ENCODE assay signal across 18 cellular contexts in the genomic region with DNA sequence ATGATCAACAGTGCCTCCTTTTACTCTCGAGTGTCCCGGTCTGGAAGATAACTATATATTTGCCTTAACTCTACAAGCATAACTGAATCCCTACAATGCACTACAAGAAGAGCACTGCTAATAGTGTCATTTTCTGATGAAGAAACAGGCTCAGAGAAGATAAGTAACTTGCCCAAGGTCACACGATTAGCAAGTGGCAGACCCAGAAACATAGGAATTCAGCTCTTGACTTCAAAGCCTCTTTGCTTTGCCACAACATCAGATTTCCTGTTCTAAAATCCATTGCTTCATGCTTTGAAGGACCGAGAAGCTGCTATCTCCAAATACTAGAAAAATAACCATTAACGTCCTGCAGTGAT.
A peak's percentile ranks its signal among the peaks of the same experiment; 100 is the strongest.
DNase-seq lines count a peak whose midpoint lies in the region; ATAC-seq and TF ChIP-seq lines count a peak whose summit lies in the region.
"Had no signal": no experiment of that assay in that cellular context is flagged by ENCODE, and none has a peak within 500 bp of the region (broad histone marks: within the 10 kb centered on the region; RNA-seq: fewer than 3 reads in every experiment).

No MANE protein-coding gene starts in this region.

- no peaks in the 10 kb centered on the region for H3K36me3 ChIP-seq in spleen

- H3K36me3 Mint-ChIP-seq in HFFc6 (ENCODE audit: low read depth), result no peaks in the 10 kb centered on the region
- H3K36me3 Mint-ChIP-seq: activated CD4-positive, alpha-beta memory T cell treated with anti-CD3 and anti-CD28 coated beads for 36 hours; natural killer cell treated with Interleukin-12 subunit alpha and Interleukin-12 subunit beta and Interleukin-15 and Interleukin-18, amount 100 ng/mL, for 72 hours had no signal

- no peak overlapping the region for H3K4me3 ChIP-seq in spleen

- intact Hi-C loops in spleen (cut with DNase I; ENCODE audit: low total_unique reads), result no loop called here

- H3K27ac ChIP-seq in layer of hippocampus (ENCODE audit: low read depth, low read length), result peak overlapping the region; percentile 71
- peak overlapping the region in 5 of 8 donors; percentile 42 to 59 (median 55) for H3K27ac ChIP-seq in spleen

- peaks cover 0 to 13% (median 9%) of the 10 kb centered on the region in 8 donors for H3K9me3 ChIP-seq in spleen

- H3K4me3 Mint-ChIP-seq in HFFc6, result no peak overlapping the region
- H3K4me3 Mint-ChIP-seq: activated CD4-positive, alpha-beta memory T cell treated with anti-CD3 and anti-CD28 coated beads for 36 hours; B cell; natural killer cell treated with Interleukin-12 subunit alpha and Interleukin-12 subunit beta and Interleukin-15 and Interleukin-18, amount 100 ng/mL, for 72 hours had no signal

- TF ChIP-seq POLR2A in spleen (IDR thresholded peaks at IDR 0.05), result no peak

- no peaks in the 10 kb centered on the region; the same call in 1 of the 2 replicates for H3K27me3 Mint-ChIP-seq in HFFc6 (ENCODE audit: insufficient read depth)
- H3K27me3 Mint-ChIP-seq: activated CD4-positive, alpha-beta memory T cell treated with anti-CD3 and anti-CD28 coated beads for 36 hours had no signal

- no peak for DNase-seq in HFFc6
- DNase-seq in amniotic epithelial cell (ENCODE audit: low read depth), result peak; percentile 56
- DNase-seq in spleen, result no peak
- DNase-seq in epidermal melanocyte (ENCODE audit: insufficient read length, low spot score), result no peak
- DNase-seq in activated T-cell treated with anti-CD3 and anti-CD28 coated beads, Interleukin-2, amount 50 U/mL, for 48 hours, result no peak
- DNase-seq in GDM1 (lab: John Stamatoyannopoulos, UW), result no peak
- DNase-seq: activated CD4-positive, alpha-beta memory T cell treated with anti-CD3 and anti-CD28 coated beads for 36 hours; HCEC 1CT; NCI-H1694 treated with DMSO at 0.1 percent for 48 hours; NCI-H69; SHP77; small intestine had no signal

- peak overlapping the region; percentile 90 for H3K27ac Mint-ChIP-seq in HFFc6
- H3K27ac Mint-ChIP-seq: activated CD4-positive, alpha-beta memory T cell treated with anti-CD3 and anti-CD28 coated beads for 36 hours; activated T-helper 2 cell treated with anti-CD3 and anti-CD28 coated beads, Interferon-gamma antibody, Interleukin-2, Interleukin-4, amounts not matched to agents 10 μg/mL and 5 μg/mL and 100 μg/mL, durations not matched to agents 14 hours and 24 hours and 36 hours; B cell; natural killer cell treated with Interleukin-12 subunit alpha and Interleukin-12 subunit beta and Interleukin-15 and Interleukin-18, amount 100 ng/mL, for 72 hours had no signal

- H3K27me3 ChIP-seq in layer of hippocampus (ENCODE audit: control insufficient read depth, insufficient read depth, low read length), result no peaks in the 10 kb centered on the region
- H3K27me3 ChIP-seq in spleen (replicated peaks in 1 of 7), result no peaks in the 10 kb centered on the region

- peaks cover 4 to 54% (median 25%) of the 10 kb centered on the region in 6 donors for H3K4me1 ChIP-seq in spleen

- 60 to 70% (median 68%) methylated on average over 5 of the region's 5 CpGs for WGBS in spleen, 5 donors

- no peak for TF ChIP-seq CTCF in HFFc6 (IDR thresholded peaks at IDR 0.05)
- TF ChIP-seq CTCF in spleen (IDR thresholded peaks at IDR 0.05 in 8 of 11, conservative IDR thresholded peaks at IDR 0.05 in 3 of 11), result no peak

- H3K9me3 Mint-ChIP-seq in HFFc6, result no peaks in the 10 kb centered on the region
- H3K9me3 Mint-ChIP-seq: natural killer cell treated with Interleukin-12 subunit alpha and Interleukin-12 subunit beta and Interleukin-15 and Interleukin-18, amount 100 ng/mL, for 72 hours had no signal

- ATAC-seq in GM18907 (IDR thresholded peaks at IDR 0.05; ENCODE audit: unreplicated experiment), result no peak
- ATAC-seq: left colon had no signal

- peaks cover 73% of the 10 kb centered on the region for H3K4me1 Mint-ChIP-seq in HFFc6 (ENCODE audit: low read depth)
- H3K4me1 Mint-ChIP-seq: B cell had no signal
